In genomic region chr11:69613594-69613993, GRCh38 we compare ENCODE assay signal across 7 cellular contexts.
"Had no signal": no experiment of that assay in that cellular context is flagged by ENCODE, and none has a peak within 500 bp of the region (broad histone marks: within the 10 kb centered on the region; RNA-seq: fewer than 3 reads in every experiment).

No MANE protein-coding gene starts in this region.

- H3K9ac ChIP-seq: GM23248 had no signal

- DNase-seq: GM23248, H7, HFFc6, KG1 had no signal

- H3K9me3 ChIP-seq: HAP-1 had no signal

- H2AFZ ChIP-seq: GM23248 had no signal

- H3K27ac ChIP-seq: GM23248 had no signal

- H3K4me1 ChIP-seq: HAP-1 had no signal

- H3K36me3 ChIP-seq: HAP-1 had no signal

- H3K27ac Mint-ChIP-seq: HFFc6 had no signal

- ATAC-seq: HCT116, K562 had no signal

- H3K4me3 Mint-ChIP-seq: HFFc6 had no signal

- FAIRE-seq: K562 had no signal

- H3K4me3 ChIP-seq: GM23248, HAP-1, K562 had no signal
